Comparison of ENCODE assay signal across 22 cellular contexts in genomic region chr17:41456206-41456605, GRCh38. TPM values are rescaled to one million over a fixed set of nuclear protein-coding genes. Genes with fewer than 3 reads are reported as not detected.
DNase-seq lines count a peak whose midpoint lies in the region; TF ChIP-seq lines count a peak whose summit lies in the region.
"Had no signal": no experiment of that assay in that cellular context is flagged by ENCODE, and none has a peak within 500 bp of the region (broad histone marks: within the 10 kb centered on the region; RNA-seq: fewer than 3 reads in every experiment).

No MANE protein-coding gene starts in this region.

- H3K4me3 ChIP-seq in epithelial cell of esophagus (ENCODE audit: low read length) (no peak overlapping the region), osteoblast (ENCODE audit: insufficient read depth, low read length) (no peak overlapping the region)
- H3K4me3 ChIP-seq: adrenal gland, SK-N-MC, thoracic aorta had no signal

- H3K27ac ChIP-seq in osteoblast (ENCODE audit: low read depth, low read length) = no peak overlapping the region
- H3K27ac ChIP-seq: 22Rv1, adrenal gland, HL-60, SK-N-MC, thoracic aorta had no signal

- no peaks in the 10 kb centered on the region for H3K36me3 ChIP-seq in osteoblast (ENCODE audit: insufficient read depth, low read length)
- H3K36me3 ChIP-seq: adrenal gland, thoracic aorta had no signal

- DNase-seq in DMS 273 (lab: John Stamatoyannopoulos, UW; ENCODE audit: unreplicated experiment) (peak; percentile 28), DMS 273 treated with DMSO at 0.1 percent for 48 hours (lab: John Stamatoyannopoulos, UW) (no peak), NCI-H69 (lab: John Stamatoyannopoulos, UW) (peak; percentile 11), epithelial cell of esophagus (ENCODE audit: low read depth) (peak; percentile 51), osteoblast (ENCODE audit: insufficient read length, low spot score, missing footprints) (peak; percentile 6), middle frontal gyrus (ENCODE audit: extremely low spot score, low spot score) (no peak), NOMO-1 treated with DMSO at 0.1 percent for 48 hours (lab: John Stamatoyannopoulos, UW; ENCODE audit: unreplicated experiment) (no peak)
- no peak for DNase-seq in activated T-cell treated with anti-CD3 and anti-CD28 coated beads, Interleukin-2, amount 50 U/mL, for 1 hour
- DNase-seq: activated CD4-positive, alpha-beta T cell treated with anti-CD3 and anti-CD28 coated beads for 48 hours; activated effector memory CD4-positive, alpha-beta T cell treated with anti-CD3 and anti-CD28 coated beads, Interleukin-2, amount 50 U/mL, for 16 hours; adrenal gland; caudate nucleus; effector memory CD4-positive, alpha-beta T cell; NCI-H1092 treated with DMSO at 0.1 percent for 48 hours; NCI-H2107; PC-3 had no signal

- no peaks in the 10 kb centered on the region for H3K79me2 ChIP-seq in osteoblast (ENCODE audit: insufficient read depth, low read length)

- peaks cover 3% of the 10 kb centered on the region for H3K9me3 ChIP-seq in osteoblast (ENCODE audit: low read depth, low read length)
- H3K9me3 ChIP-seq: adrenal gland, thoracic aorta had no signal

- H3K27me3 ChIP-seq in osteoblast (ENCODE audit: insufficient read depth, low read length) = no peaks in the 10 kb centered on the region
- H3K27me3 ChIP-seq: adrenal gland had no signal

- TF ChIP-seq CTCF in epithelial cell of esophagus (IDR thresholded peaks at IDR 0.05; ENCODE audit: insufficient read depth, low read depth, low read length, missing control alignments) = peak; percentile 39
- peak; percentile 43 for TF ChIP-seq CTCF in osteoblast (IDR thresholded peaks at IDR 0.05; ENCODE audit: extremely low read depth, low read depth, low read length)

- H2AFZ ChIP-seq in osteoblast (ENCODE audit: low read length) = no peak overlapping the region

- H4K20me1 ChIP-seq in osteoblast (ENCODE audit: insufficient read depth, low read length) = no peaks in the 10 kb centered on the region

- H3K4me1 ChIP-seq in osteoblast (ENCODE audit: insufficient read depth, low read length) = peaks cover 11% of the 10 kb centered on the region
- H3K4me1 ChIP-seq: adrenal gland had no signal

- H3K4me2 ChIP-seq in osteoblast (ENCODE audit: insufficient read depth, low read length) = no peak overlapping the region

RNA-seq across cellular contexts. Expression of gene KRT32, which starts 11.0 kb away (rescaled TPM):
- not detected in 2 replicates for total RNA-seq in osteoblast
- total RNA-seq: adrenal gland, left lobe of liver, renal cortical epithelial cell, thoracic aorta had no signal

RNA-seq across cellular contexts. Expression of gene KRT38, which starts 15.4 kb away (rescaled TPM):
- total RNA-seq in osteoblast = under 0.01 TPM in 2 replicates
- total RNA-seq: adrenal gland, left lobe of liver, PC-3, renal cortical epithelial cell, thoracic aorta had no signal

RNA-seq across cellular contexts. Expression of gene KRT35, which starts 24.7 kb away (rescaled TPM):
- total RNA-seq in osteoblast = not detected in 2 replicates
- total RNA-seq: adrenal gland, left lobe of liver, PC-3, renal cortical epithelial cell, thoracic aorta had no signal

RNA-seq across cellular contexts. Expression of gene KRT37, which starts 31.8 kb away (rescaled TPM):
- total RNA-seq in osteoblast = not detected in 2 replicates
- total RNA-seq: adrenal gland, left lobe of liver, renal cortical epithelial cell, thoracic aorta had no signal

RNA-seq across cellular contexts. Expression of gene KRT36, which starts 33.5 kb away (rescaled TPM):
- 0.36 TPM in 1 of 2 replicates, not detected in the other for total RNA-seq in osteoblast
- total RNA-seq: left lobe of liver, PC-3, renal cortical epithelial cell, thoracic aorta had no signal

Comparison
In these comparisons a context has a peak if more than half of its experiments do, and no peak if none do; other contexts are left out.
1. DNase-seq: peak in DMS 273 (single experiment), NCI-H69 (single experiment), epithelial cell of esophagus (single experiment) and osteoblast (single experiment); none in DMS 273 treated with DMSO at 0.1 percent for 48 hours (single experiment), middle frontal gyrus (single experiment), activated T-cell treated with anti-CD3 and anti-CD28 coated beads, Interleukin-2, amount 50 U/mL, for 1 hour (single experiment) and NOMO-1 treated with DMSO at 0.1 percent for 48 hours (single experiment).